ENCODE assay signal across 8 cellular contexts in the genomic region with DNA sequence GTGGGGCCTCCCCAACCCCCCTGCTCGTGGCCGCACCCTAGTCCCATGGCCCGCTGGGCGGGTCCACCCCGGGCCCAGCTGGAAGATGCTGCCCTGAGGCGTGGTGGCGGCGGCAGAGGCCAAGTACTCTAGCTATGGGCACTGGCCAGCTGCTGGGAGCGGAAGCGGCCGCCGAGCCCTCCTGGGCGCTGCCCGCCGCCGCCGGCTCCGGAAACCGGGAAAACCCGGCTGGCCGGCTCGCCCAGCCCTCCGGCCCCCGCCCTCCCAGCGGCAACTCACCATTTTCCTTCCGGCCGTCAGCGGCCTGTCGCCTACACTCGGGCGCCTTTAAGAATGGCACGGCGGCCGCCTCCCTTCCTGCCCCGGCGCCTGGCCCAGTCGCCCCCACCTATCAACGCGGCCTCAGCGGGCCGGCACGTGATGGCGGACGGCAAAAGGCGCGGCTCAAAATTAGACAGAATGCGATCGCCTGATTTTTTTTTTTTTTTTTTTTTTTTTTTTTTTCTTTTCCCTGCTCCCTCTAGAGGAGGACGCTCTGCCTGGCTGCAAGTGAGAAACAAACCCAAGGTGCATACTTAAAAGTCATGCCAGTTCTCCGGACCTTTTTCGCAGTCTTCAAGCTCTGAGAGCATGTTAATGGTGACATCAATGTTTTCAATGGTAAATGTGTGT. TPM values are rescaled to one million over a fixed set of nuclear protein-coding genes. Genes with fewer than 3 reads are reported as not detected.
DNase-seq lines count a peak whose midpoint lies in the region; ATAC-seq and TF ChIP-seq lines count a peak whose summit lies in the region.

A gene (minus strand): TSS at position 335 of the 672 bp plus-strand sequence. CDS start 53 bp downstream, at position 282.

- H3K9me3 Mint-ChIP-seq in CD4-positive, alpha-beta T cell = no peaks in the 10 kb centered on the region

- H3K9me3 ChIP-seq in CD4-positive, alpha-beta T cell (ENCODE audit: control insufficient read depth, low read length) = no peaks in the 10 kb centered on the region
- no peaks in the 10 kb centered on the region for H3K9me3 ChIP-seq in right lobe of liver

- TF ChIP-seq CTCF in CD4-positive, alpha-beta T cell (IDR thresholded peaks at IDR 0.05) = no peak
- peak; percentile 13 to 47 (median 42) for TF ChIP-seq CTCF in right lobe of liver (IDR thresholded peaks at IDR 0.05)

- H3K4me1 ChIP-seq in right lobe of liver = peaks cover 0 to 14% (median 6%) of the 10 kb centered on the region in 4 donors

- ATAC-seq in CD4-positive, alpha-beta T cell (ENCODE audit: poor library complexity) = peak; percentile 95
- ATAC-seq in GM19397 (IDR thresholded peaks at IDR 0.05; ENCODE audit: unreplicated experiment) = peak; percentile 92
- ATAC-seq in HG03571 (IDR thresholded peaks at IDR 0.05; ENCODE audit: unreplicated experiment) = peak; percentile 87
- peak; percentile 94 to 99 (median 97) for ATAC-seq in right lobe of liver

- intact Hi-C loops in CD4-positive, alpha-beta T cell (cut with DNase I, micrococcal nuclease) = loop anchor here (1.0 to 10.0 kb wide), 5 partner anchors 22 to 1096 kb away; a partner anchor contains a TSS
- intact Hi-C loops in right lobe of liver (cut with DNase I) = no loop called here

- DNase-seq in CD4-positive, alpha-beta T cell = peak; percentile 79 to 87 (median 84)
- DNase-seq in NCI-H774 (lab: John Stamatoyannopoulos, UW) (peak; percentile 69), dermis microvascular lymphatic vessel endothelial cell (ENCODE audit: low read depth in 2 of 2) (peak; percentile 85 to 96), right lobe of liver (peak; percentile 91 to 94 (median 93))
- DNase-seq in activated CD4-positive, alpha-beta T cell treated with anti-CD3 and anti-CD28 coated beads, Interleukin-2, amount 50 U/mL, for 4 hours = peak; percentile 83 to 85
- DNase-seq in stimulated activated CD4-positive, alpha-beta T cell treated with anti-CD3 and anti-CD28 coated beads, Interleukin-4, amount 100 ng/mL, for 4 hours = peak; percentile 84 to 86

- peak; percentile 93 for TF ChIP-seq POLR2A in right lobe of liver (IDR thresholded peaks at IDR 0.05)

- H3K36me3 ChIP-seq in right lobe of liver = no peaks in the 10 kb centered on the region

- H3K4me1 Mint-ChIP-seq in CD4-positive, alpha-beta T cell (ENCODE audit: low read depth) = peaks cover 70% of the 10 kb centered on the region

- H3K27ac Mint-ChIP-seq in CD4-positive, alpha-beta T cell = peak within 1 kb of the TSS; percentile 86

- H3K4me3 Mint-ChIP-seq in CD4-positive, alpha-beta T cell = peak within 1 kb of the TSS; percentile 99

- H3K27me3 Mint-ChIP-seq in CD4-positive, alpha-beta T cell = no peaks in the 10 kb centered on the region

- peak within 1 kb of the TSS; percentile 68 for H3K27ac ChIP-seq in CD4-positive, alpha-beta T cell (ENCODE audit: low read depth, low read length)
- peak within 1 kb of the TSS; percentile 73 to 98 (median 87) for H3K27ac ChIP-seq in right lobe of liver

- POLR2A ChIA-PET in CD4-positive, alpha-beta T cell (lab: Charles Lee) = interaction anchor here (0.8 to 5.9 kb wide), 13 partner anchors 9 to 415 kb away, joined by 3 to 56 read pairs (median 4); a partner anchor contains a TSS

- CTCF ChIA-PET in CD4-positive, alpha-beta T cell (lab: Charles Lee) = interaction anchor here (0.7 to 4.0 kb wide), 3 partner anchors 20 to 51 kb away, joined by 4 to 21 read pairs (median 5); a partner anchor contains a TSS

- peak within 1 kb of the TSS; percentile 86 to 98 (median 90) for H3K4me3 ChIP-seq in right lobe of liver

- peaks cover 24% of the 10 kb centered on the region for H3K36me3 Mint-ChIP-seq in CD4-positive, alpha-beta T cell (ENCODE audit: low read depth)

- WGBS in right lobe of liver (ENCODE audit: insufficient coverage, low coverage, low lambda C conversion rate, missing lambda C conversion rate) = 0% methylated on average over 5 of the region's 51 CpGs

- H3K27me3 ChIP-seq in CD4-positive, alpha-beta T cell (ENCODE audit: control insufficient read depth, insufficient read depth, low read length) = no peaks in the 10 kb centered on the region
- H3K27me3 ChIP-seq in right lobe of liver = no peaks in the 10 kb centered on the region

RNA-seq across cellular contexts. Expression of the gene that starts here (rescaled TPM):
- total RNA-seq in CD4-positive, alpha-beta T cell = 10 to 100 TPM; 39.5 to 43.5 TPM
- total RNA-seq in dermis microvascular lymphatic vessel endothelial cell (78.2 and 78.5 TPM in 2 replicates), right lobe of liver (10 to 100 TPM; 13.8 to 36.3 (median 22.5) TPM)

Comparison
In these comparisons a context has a peak if more than half of its experiments do, and no peak if none do; other contexts are left out.
1. Peak in every context shown above with its lines: DNase-seq, ATAC-seq, H3K4me3 ChIP-seq and H3K27ac ChIP-seq.
2. intact Hi-C loops: an anchor here in CD4-positive, alpha-beta T cell (1.0 to 10.0 kb wide); none called in right lobe of liver.